ENCODE assay signal across 21 cellular contexts in genomic region chr5:36584009-36584875, GRCh38. TPM values are rescaled to one million over a fixed set of nuclear protein-coding genes. Genes with fewer than 3 reads are reported as not detected.
"Had no signal": no experiment of that assay in that cellular context is flagged by ENCODE, and none has a peak within 500 bp of the region (broad histone marks: within the 10 kb centered on the region; RNA-seq: fewer than 3 reads in every experiment).

No MANE protein-coding gene starts in this region.

- H3K4me1 Mint-ChIP-seq: activated B cell treated with CpG ODN at 0.5 μM for 24 hours; activated CD4-positive, alpha-beta T cell treated with anti-CD3 and anti-CD28 coated beads, Interleukin-2, amount 10 ng/mL, durations not matched to agents 24 days and 14 days; natural killer cell; stimulated activated naive CD8-positive, alpha-beta T cell treated with anti-CD3 and anti-CD28 coated beads, Interleukin-15, amount 100 ng/mL, for 72 hours had no signal

- DNase-seq: activated B cell treated with CpG ODN at 0.5 μM for 24 hours; activated CD4-positive, alpha-beta T cell treated with anti-CD3 and anti-CD28 coated beads, Interleukin-2, amount 10 ng/mL, durations not matched to agents 24 days and 14 days; activated CD8-positive, alpha-beta T cell treated with anti-CD3 and anti-CD28 coated beads, Interleukin-2, amount 10 ng/mL, durations not matched to agents 7 days and 5 days; activated naive CD4-positive, alpha-beta T cell treated with anti-CD3 and anti-CD28 coated beads for 36 hours; activated T-cell treated with anti-CD3 and anti-CD28 coated beads, Interleukin-2, amount 50 U/mL, for 24 hours; brain microvascular endothelial cell; cortex of kidney; effector CD4-positive, alpha-beta T cell; heart right ventricle; left ventricle myocardium superior; mesenchymal stem cell; natural killer cell; SK-N-SH; stimulated activated CD4-positive, alpha-beta T cell treated with anti-CD3 and anti-CD28 coated beads, Interleukin-2, amount 100 ng/mL, for 24 hours; stimulated activated naive CD8-positive, alpha-beta T cell treated with anti-CD3 and anti-CD28 coated beads, Interleukin-15, amount 100 ng/mL, for 72 hours; thyroid gland; uterus had no signal

- H3K9me3 Mint-ChIP-seq: activated CD4-positive, alpha-beta T cell treated with anti-CD3 and anti-CD28 coated beads, Interleukin-2, amount 10 ng/mL, durations not matched to agents 24 days and 14 days; activated naive CD4-positive, alpha-beta T cell treated with anti-CD3 and anti-CD28 coated beads for 36 hours; activated T-cell treated with anti-CD3 and anti-CD28 coated beads, Interleukin-2, amount 50 U/mL, for 24 hours; activated T-helper 2 cell treated with anti-CD3 and anti-CD28 coated beads, Interferon-gamma antibody, Interleukin-2, Interleukin-4, amounts not matched to agents 10 μg/mL and 5 μg/mL and 100 μg/mL, durations not matched to agents 14 hours and 24 hours and 36 hours; stimulated activated naive CD8-positive, alpha-beta T cell treated with anti-CD3 and anti-CD28 coated beads, Interleukin-15, amount 100 ng/mL, for 72 hours; T-helper 2 cell treated with Interferon-gamma antibody and Interleukin-4, amounts not matched to agents 5 μg/mL and 100 μg/mL, for 36 hours had no signal

- H3K36me3 Mint-ChIP-seq: natural killer cell had no signal

- H3K27me3 ChIP-seq: brain microvascular endothelial cell, gastroesophageal sphincter, heart right ventricle, thyroid gland, uterus had no signal

- H3K36me3 ChIP-seq: brain microvascular endothelial cell, gastroesophageal sphincter, heart right ventricle, thyroid gland, uterus had no signal

- H3K9me3 ChIP-seq: gastroesophageal sphincter, heart right ventricle, SK-N-SH, thyroid gland, uterus had no signal

- H3K9ac ChIP-seq: SK-N-SH had no signal

- H3K4me3 Mint-ChIP-seq: activated B cell treated with CpG ODN at 0.5 μM for 24 hours; activated CD4-positive, alpha-beta T cell treated with anti-CD3 and anti-CD28 coated beads, Interleukin-2, amount 10 ng/mL, durations not matched to agents 24 days and 14 days; activated CD8-positive, alpha-beta T cell treated with anti-CD3 and anti-CD28 coated beads, Interleukin-2, amount 10 ng/mL, durations not matched to agents 7 days and 5 days; activated naive CD4-positive, alpha-beta T cell treated with anti-CD3 and anti-CD28 coated beads for 36 hours; activated T-cell treated with anti-CD3 and anti-CD28 coated beads, Interleukin-2, amount 50 U/mL, for 24 hours; natural killer cell; stimulated activated naive CD8-positive, alpha-beta T cell treated with anti-CD3 and anti-CD28 coated beads, Interleukin-15, amount 100 ng/mL, for 72 hours; T-helper 2 cell treated with Interferon-gamma antibody and Interleukin-4, amounts not matched to agents 5 μg/mL and 100 μg/mL, for 36 hours had no signal

- H3K4me2 ChIP-seq: SK-N-SH had no signal

- ATAC-seq: activated CD8-positive, alpha-beta T cell treated with anti-CD3 and anti-CD28 coated beads, Interleukin-2, amount 10 ng/mL, durations not matched to agents 7 days and 5 days; esophagus mucosa; gastroesophageal sphincter; left ventricle myocardium superior; natural killer cell; stimulated activated naive CD8-positive, alpha-beta T cell treated with anti-CD3 and anti-CD28 coated beads, Interleukin-15, amount 100 ng/mL, for 72 hours had no signal

- H3K27ac ChIP-seq: brain microvascular endothelial cell, gastroesophageal sphincter, heart right ventricle, thyroid gland, uterus had no signal

- H3K4me3 ChIP-seq: gastroesophageal sphincter, heart right ventricle, thyroid gland, uterus had no signal

- H3K27ac Mint-ChIP-seq: activated B cell treated with CpG ODN at 0.5 μM for 24 hours; activated CD4-positive, alpha-beta T cell treated with anti-CD3 and anti-CD28 coated beads, Interleukin-2, amount 10 ng/mL, durations not matched to agents 24 days and 14 days; activated CD8-positive, alpha-beta T cell treated with anti-CD3 and anti-CD28 coated beads, Interleukin-2, amount 10 ng/mL, durations not matched to agents 7 days and 5 days; activated naive CD4-positive, alpha-beta T cell treated with anti-CD3 and anti-CD28 coated beads for 36 hours; activated T-cell treated with anti-CD3 and anti-CD28 coated beads, Interleukin-2, amount 50 U/mL, for 24 hours; activated T-helper 2 cell treated with anti-CD3 and anti-CD28 coated beads, Interferon-gamma antibody, Interleukin-2, Interleukin-4, amounts not matched to agents 10 μg/mL and 5 μg/mL and 100 μg/mL, durations not matched to agents 14 hours and 24 hours and 36 hours; natural killer cell; stimulated activated naive CD8-positive, alpha-beta T cell treated with anti-CD3 and anti-CD28 coated beads, Interleukin-15, amount 100 ng/mL, for 72 hours; T-helper 2 cell treated with Interferon-gamma antibody and Interleukin-4, amounts not matched to agents 5 μg/mL and 100 μg/mL, for 36 hours had no signal

- H3K4me1 ChIP-seq: gastroesophageal sphincter, thyroid gland, uterus had no signal

RNA-seq across cellular contexts. Expression of gene SLC1A3, which starts 22.2 kb away (rescaled TPM):
- total RNA-seq: activated CD4-positive, alpha-beta T cell treated with anti-CD3 and anti-CD28 coated beads, Interleukin-2, amount 10 ng/mL, durations not matched to agents 24 days and 14 days; activated CD8-positive, alpha-beta T cell treated with anti-CD3 and anti-CD28 coated beads, Interleukin-2, amount 10 ng/mL, durations not matched to agents 7 days and 5 days; activated T-helper 2 cell treated with anti-CD3 and anti-CD28 coated beads, Interferon-gamma antibody, Interleukin-2, Interleukin-4, amounts not matched to agents 10 μg/mL and 5 μg/mL and 100 μg/mL, durations not matched to agents 14 hours and 24 hours and 36 hours had no signal
- polyA plus RNA-seq: SK-N-SH had no signal
